In genomic region chr16:50354629-50355456, GRCh38 we compare ENCODE assay signal across 8 cellular contexts. TPM values are rescaled to one million over a fixed set of nuclear protein-coding genes. Genes with fewer than 3 reads are reported as not detected.
DNase-seq lines count a peak whose midpoint lies in the region; ATAC-seq and TF ChIP-seq lines count a peak whose summit lies in the region.

No MANE protein-coding gene starts in this region.

- DNase-seq in right atrium auricular region (ENCODE audit: low spot score) (no peak), Right ventricle myocardium inferior (ENCODE audit: missing footprints) (no peak), RWPE2 (ENCODE audit: low spot score) (no peak), NCI-H2081 treated with DMSO at 0.1 percent for 48 hours (lab: John Stamatoyannopoulos, UW) (no peak)
- DNase-seq in activated CD4-positive, CD25-positive, alpha-beta regulatory T cell (lab: John Stamatoyannopoulos, UW) = no peak

- H3K36me3 ChIP-seq in right atrium auricular region (peaks cover 22% of the 10 kb centered on the region), RWPE2 (ENCODE audit: low read depth) (peaks cover 77% of the 10 kb centered on the region), gastroesophageal sphincter (peaks cover 3 to 56% of the 10 kb centered on the region in 2 donors)

- peak; percentile 39 to 67 for TF ChIP-seq CTCF in right atrium auricular region (IDR thresholded peaks at IDR 0.05)
- TF ChIP-seq CTCF in RWPE2 (IDR thresholded peaks at IDR 0.05; ENCODE audit: poor library complexity, severe bottlenecking) = peak; percentile 86
- TF ChIP-seq CTCF in gastroesophageal sphincter (IDR thresholded peaks at IDR 0.05) = peak; percentile 55 to 71 (median 58)

- 68 to 71% methylated on average over 8 to 11 of the region's 11 CpGs for WGBS in gastroesophageal sphincter (ENCODE audit: low coverage in 1 of 2), 2 donors

- H3K9me3 ChIP-seq in right atrium auricular region (no peaks in the 10 kb centered on the region), RWPE2 (ENCODE audit: severe bottlenecking) (no peaks in the 10 kb centered on the region), gastroesophageal sphincter (no peaks in the 10 kb centered on the region)

- no peak for TF ChIP-seq POLR2A in gastroesophageal sphincter (IDR thresholded peaks at IDR 0.05)

- no peak overlapping the region for H3K27ac ChIP-seq in right atrium auricular region
- H3K27ac ChIP-seq in RWPE2 (ENCODE audit: poor library complexity, severe bottlenecking) = no peak overlapping the region
- peak overlapping the region in 2 of 4 donors; percentile 32 to 55 for H3K27ac ChIP-seq in gastroesophageal sphincter

- no peak for ATAC-seq in Right ventricle myocardium inferior
- ATAC-seq in RWPE2 (ENCODE audit: low read depth) = no peak
- no peak for ATAC-seq in gastroesophageal sphincter
- no peak for ATAC-seq in GM18873 (IDR thresholded peaks at IDR 0.05; ENCODE audit: low FRiP score, unreplicated experiment)
- no peak for ATAC-seq in HG02938 (IDR thresholded peaks at IDR 0.05; ENCODE audit: unreplicated experiment)

- no peak overlapping the region for H3K4me3 ChIP-seq in right atrium auricular region
- H3K4me3 ChIP-seq in RWPE2 (ENCODE audit: severe bottlenecking) = no peak overlapping the region
- H3K4me3 ChIP-seq in gastroesophageal sphincter = no peak overlapping the region

- H3K4me1 ChIP-seq in right atrium auricular region (peaks cover 0 to 9% of the 10 kb centered on the region in 2 donors), RWPE2 (ENCODE audit: insufficient read depth, poor library complexity, severe bottlenecking) (peaks cover 3% of the 10 kb centered on the region), gastroesophageal sphincter (peaks cover 6 to 32% (median 11%) of the 10 kb centered on the region in 3 donors)

- intact Hi-C loops in Right ventricle myocardium inferior (cut with DNase I) = loop anchor here (5.0 kb wide), 2 partner anchors 143 to 323 kb away; no protein-coding TSS in a partner anchor

- H3K27me3 ChIP-seq in right atrium auricular region (no peaks in the 10 kb centered on the region), RWPE2 (ENCODE audit: insufficient read depth, poor library complexity, severe bottlenecking) (no peaks in the 10 kb centered on the region), gastroesophageal sphincter (no peaks in the 10 kb centered on the region)

- TF ChIP-seq EP300 in gastroesophageal sphincter (IDR thresholded peaks at IDR 0.05) = no peak

RNA-seq across cellular contexts. Expression of gene BRD7, which starts 13.9 kb away (rescaled TPM):
- 10 to 100 TPM; 28.0 to 28.9 TPM for total RNA-seq in right atrium auricular region
- 46.6 TPM for total RNA-seq in Right ventricle myocardium inferior
- total RNA-seq in gastroesophageal sphincter = 10 to 100 TPM; 59.1 to 84.0 (median 70.5) TPM
